ENCODE assay signal across 8 cellular contexts in genomic region chr16:86740817-86741799, GRCh38.
DNase-seq lines count a peak whose midpoint lies in the region; ATAC-seq, FAIRE-seq and TF ChIP-seq lines count a peak whose summit lies in the region.

No MANE protein-coding gene starts in this region.

- H3K27me3 Mint-ChIP-seq in activated CD4-positive, alpha-beta memory T cell treated with anti-CD3 and anti-CD28 coated beads, Interleukin-2, amount 10 ng/mL, durations not matched to agents 7 days and 5 days: peaks cover 34% of the 10 kb centered on the region
- peaks cover 40% of the 10 kb centered on the region for H3K27me3 Mint-ChIP-seq in activated CD4-positive, alpha-beta memory T cell treated with anti-CD3 and anti-CD28 coated beads for 36 hours

- H3K9me3 ChIP-seq in K562 (replicated peaks; ENCODE audit: control insufficient read depth, insufficient read depth, low read depth, low read length): no peaks in the 10 kb centered on the region
- H3K9me3 ChIP-seq in tibial nerve: no peaks in the 10 kb centered on the region
- no peaks in the 10 kb centered on the region for H3K9me3 ChIP-seq in left lung

- no TSS peak for BruUV-seq in K562 (replicated peaks; lab: Mats Ljungman, UMichigan)

- 4% methylated on average over 37 of the region's 37 CpGs for WGBS in K562 (ENCODE audit: insufficient coverage, low coverage, missing lambda C conversion rate)
- WGBS in tibial nerve, 2 donors: 12 to 14% methylated on average over 37 of the region's 37 CpGs

- H3K4me3 ChIP-seq in K562 (no peak overlapping the region), tibial nerve (peak overlapping the region; percentile 15 to 39 (median 30)), left lung (no peak overlapping the region)

- no peak for FAIRE-seq in K562 (lab: Jason Lieb, UNC)

- H3K36me3 ChIP-seq in K562 (ENCODE audit: control insufficient read depth, insufficient read depth, low read length) (no peaks in the 10 kb centered on the region), tibial nerve (no peaks in the 10 kb centered on the region), left lung (no peaks in the 10 kb centered on the region)

- H3K4me2 ChIP-seq in K562 (ENCODE audit: insufficient read depth, low read length): no peak overlapping the region

- H2AFZ ChIP-seq in K562 (ENCODE audit: low read depth, low read length): no peak overlapping the region

- H3K4me1 Mint-ChIP-seq in activated CD4-positive, alpha-beta memory T cell treated with anti-CD3 and anti-CD28 coated beads, Interleukin-2, amount 10 ng/mL, durations not matched to agents 7 days and 5 days: peaks cover 10% of the 10 kb centered on the region
- peaks cover 7% of the 10 kb centered on the region for H3K4me1 Mint-ChIP-seq in activated CD4-positive, alpha-beta memory T cell treated with anti-CD3 and anti-CD28 coated beads for 36 hours (ENCODE audit: low read depth)

- TF ChIP-seq EP300 in K562 (IDR thresholded peaks at IDR 0.05; ENCODE audit: low read length) (no peak), tibial nerve (IDR thresholded peaks at IDR 0.05) (no peak)

- no peak for DNase-seq in activated CD4-positive, alpha-beta memory T cell treated with anti-CD3 and anti-CD28 coated beads, Interleukin-2, amount 10 ng/mL, durations not matched to agents 7 days and 5 days
- no peak for DNase-seq in activated CD4-positive, alpha-beta memory T cell treated with anti-CD3 and anti-CD28 coated beads for 36 hours
- no peak for DNase-seq in K562 (ENCODE audit: extremely low read depth in 1 of 4, low spot score in 3 of 4)
- DNase-seq in islet precursor cell: peak; percentile 98
- DNase-seq in tibial nerve (ENCODE audit: low spot score in 2 of 2): peak in 1 of 2 donors; percentile 15
- DNase-seq in NCI-H774 (lab: John Stamatoyannopoulos, UW): no peak
- DNase-seq in left lung: no peak

- TF ChIP-seq CTCF in K562 (IDR thresholded peaks at IDR 0.05 in 2 of 3, conservative IDR thresholded peaks at IDR 0.05 in 1 of 3; ENCODE audit: insufficient read depth in 2 of 3, low read depth in 1 of 3, low read length in 3 of 3) (no peak), tibial nerve (IDR thresholded peaks at IDR 0.05) (no peak), left lung (IDR thresholded peaks at IDR 0.05) (no peak)

- no peaks in the 10 kb centered on the region for H3K9me3 Mint-ChIP-seq in activated CD4-positive, alpha-beta memory T cell treated with anti-CD3 and anti-CD28 coated beads, Interleukin-2, amount 10 ng/mL, durations not matched to agents 7 days and 5 days
- H3K9me3 Mint-ChIP-seq in activated CD4-positive, alpha-beta memory T cell treated with anti-CD3 and anti-CD28 coated beads for 36 hours: no peaks in the 10 kb centered on the region

- no peak for TF ChIP-seq POLR2A in K562 (conservative IDR thresholded peaks at IDR 0.05)
- TF ChIP-seq POLR2A in tibial nerve (IDR thresholded peaks at IDR 0.05): no peak

- 0 out of 2 replicates have a peak, but pooled peaks cover 3% of the 10 kb centered on the region for H4K20me1 ChIP-seq in K562 (replicated peaks; ENCODE audit: control insufficient read depth, insufficient read depth, low read length)

- H3K4me1 ChIP-seq in K562 (replicated peaks in 1 of 2; ENCODE audit: control insufficient read depth in 2 of 2, insufficient read depth in 2 of 2, low read length in 2 of 2) (no peaks in the 10 kb centered on the region; a peak in 1 of 5 replicates), tibial nerve (peaks cover 0 to 14% (median 5%) of the 10 kb centered on the region in 4 donors), left lung (no peaks in the 10 kb centered on the region)

- TF ChIP-seq RAD21 in K562 (CRISPR knock-in tag; conservative IDR thresholded peaks at IDR 0.05 in 1 of 2, IDR thresholded peaks at IDR 0.05 in 1 of 2): no peak

- peak overlapping the region; percentile 14 for H3K4me3 Mint-ChIP-seq in activated CD4-positive, alpha-beta memory T cell treated with anti-CD3 and anti-CD28 coated beads, Interleukin-2, amount 10 ng/mL, durations not matched to agents 7 days and 5 days
- no peak overlapping the region for H3K4me3 Mint-ChIP-seq in activated CD4-positive, alpha-beta memory T cell treated with anti-CD3 and anti-CD28 coated beads for 36 hours

- POLR2A ChIA-PET in activated CD4-positive, alpha-beta memory T cell treated with anti-CD3 and anti-CD28 coated beads, Interleukin-2, amount 10 ng/mL, durations not matched to agents 7 days and 5 days (lab: Charles Lee): no interaction called here
- POLR2A ChIA-PET in activated CD4-positive, alpha-beta memory T cell treated with anti-CD3 and anti-CD28 coated beads for 36 hours (lab: Charles Lee): no interaction called here
- POLR2A ChIA-PET in K562 (lab: Yijun Ruan, JAX): no interaction called here

- H3K27ac ChIP-seq in K562 (ENCODE audit: extremely low read depth, low read depth, low read length): no peak overlapping the region
- peak overlapping the region in 2 of 4 donors; percentile 74 to 84 for H3K27ac ChIP-seq in tibial nerve
- H3K27ac ChIP-seq in left lung: peak overlapping the region in 1 of 2 donors; percentile 20

- no peak overlapping the region for H3K9ac ChIP-seq in K562 (ENCODE audit: insufficient read depth in 1 of 2, low read depth in 2 of 2, low read length in 2 of 2)

- H3K27me3 ChIP-seq in K562 (ENCODE audit: control insufficient read depth in 2 of 2, insufficient read depth in 2 of 2, low read length in 2 of 2) (peaks cover 40 to 56% of the 10 kb centered on the region in 2 experiments; a peak in 4 of 5 replicates), tibial nerve (peaks cover 0 to 6% of the 10 kb centered on the region in 2 donors), left lung (peaks cover 0 to 32% of the 10 kb centered on the region in 2 donors)

- H3K79me2 ChIP-seq in K562 (ENCODE audit: control insufficient read depth, insufficient read depth, low read length): no peaks in the 10 kb centered on the region

- no peaks in the 10 kb centered on the region for H3K36me3 Mint-ChIP-seq in activated CD4-positive, alpha-beta memory T cell treated with anti-CD3 and anti-CD28 coated beads, Interleukin-2, amount 10 ng/mL, durations not matched to agents 7 days and 5 days (ENCODE audit: low read depth)
- H3K36me3 Mint-ChIP-seq in activated CD4-positive, alpha-beta memory T cell treated with anti-CD3 and anti-CD28 coated beads for 36 hours: no peaks in the 10 kb centered on the region

- intact Hi-C loops in activated CD4-positive, alpha-beta memory T cell treated with anti-CD3 and anti-CD28 coated beads for 36 hours (cut with micrococcal nuclease): no loop called here
- intact Hi-C loops in K562 (cut with micrococcal nuclease) (no loop called here), left lung (cut with DNase I) (no loop called here)

- CTCF ChIA-PET in activated CD4-positive, alpha-beta memory T cell treated with anti-CD3 and anti-CD28 coated beads, Interleukin-2, amount 10 ng/mL, durations not matched to agents 7 days and 5 days (lab: Charles Lee): interaction anchor here (0.8 kb wide), 1 partner anchor 322 kb away, joined by 5 read pairs; no protein-coding TSS in a partner anchor
- CTCF ChIA-PET in activated CD4-positive, alpha-beta memory T cell treated with anti-CD3 and anti-CD28 coated beads for 36 hours (lab: Charles Lee): no interaction called here
- CTCF ChIA-PET in K562 (lab: Yijun Ruan, JAX; ENCODE audit: low intra/inter-chr PET ratio): no interaction called here

- no peaks in the 10 kb centered on the region for H3K9me1 ChIP-seq in K562 (ENCODE audit: control insufficient read depth, insufficient read depth, low read length)

- ATAC-seq in K562: no peak
- no peak for ATAC-seq in left lung
- ATAC-seq in GM21515 (IDR thresholded peaks at IDR 0.05; ENCODE audit: unreplicated experiment): no peak

- H3K27ac Mint-ChIP-seq in activated CD4-positive, alpha-beta memory T cell treated with anti-CD3 and anti-CD28 coated beads, Interleukin-2, amount 10 ng/mL, durations not matched to agents 7 days and 5 days: no peak overlapping the region
- H3K27ac Mint-ChIP-seq in activated CD4-positive, alpha-beta memory T cell treated with anti-CD3 and anti-CD28 coated beads for 36 hours: no peak overlapping the region

- in situ Hi-C loops in K562 (cut with MboI): no loop called here

TF ChIP-seq in K562, 482 proteins besides CTCF, POLR2A, EP300 and RAD21 (continues in another document):
- TF ChIP-seq ZNF395 (CRISPR knock-in tag; IDR thresholded peaks at IDR 0.05) (no peak), PBX2 (CRISPR knock-in tag; IDR thresholded peaks at IDR 0.05; ENCODE audit: low read depth) (no peak), PBX2 (tag; conservative IDR thresholded peaks at IDR 0.05; ENCODE audit: low read depth) (0 out of 2 replicates have a peak, but pooled peaks have one; percentile 41), MCM3 (IDR thresholded peaks at IDR 0.05) (no peak), ZNF384 (IDR thresholded peaks at IDR 0.05; ENCODE audit: low read depth, low read length) (0 out of 2 replicates have a peak, but pooled peaks have one; percentile 31), MEIS2 (IDR thresholded peaks at IDR 0.05; ENCODE audit: partially characterized antibody) (peak; percentile 80)

Comparison
In these comparisons a context has a peak if more than half of its experiments do, and no peak if none do; other contexts are left out.
1. H3K4me3 ChIP-seq: peak in tibial nerve (4 of 4); none in K562 (single experiment) and left lung (0 of 2).